8 cellular contexts compared by ENCODE assay signal in genomic region chr5:179793470-179794139, GRCh38. TPM values are rescaled to one million over a fixed set of nuclear protein-coding genes. Genes with fewer than 3 reads are reported as not detected.
DNase-seq lines count a peak whose midpoint lies in the region; ATAC-seq and TF ChIP-seq lines count a peak whose summit lies in the region.

A gene with protein sequence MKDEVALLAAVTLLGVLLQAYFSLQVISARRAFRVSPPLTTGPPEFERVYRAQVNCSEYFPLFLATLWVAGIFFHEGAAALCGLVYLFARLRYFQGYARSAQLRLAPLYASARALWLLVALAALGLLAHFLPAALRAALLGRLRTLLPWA (plus strand): TSS chr5:179793986. CDS start chr5:179794081, 95 bp downstream.

- no peak within 1 kb of the TSS for H2AFZ ChIP-seq in KMS-11 (ENCODE audit: low read depth)

- TF ChIP-seq CTCF in CD14-positive monocyte (IDR thresholded peaks at IDR 0.05): no peak
- TF ChIP-seq CTCF in KMS-11 (conservative IDR thresholded peaks at IDR 0.05; ENCODE audit: low read depth, low read length): no peak
- TF ChIP-seq CTCF in foreskin keratinocyte (conservative IDR thresholded peaks at IDR 0.05): no peak
- no peak for TF ChIP-seq CTCF in osteocyte (IDR thresholded peaks at IDR 0.05)

- H3K27ac Mint-ChIP-seq in CD14-positive monocyte (peak within 1 kb of the TSS in 6 of 7 donors; percentile 33 to 87 (median 76)), osteocyte (ENCODE audit: unreplicated experiment) (no peak within 1 kb of the TSS)

- H3K9me3 Mint-ChIP-seq in CD14-positive monocyte (peaks cover 0 to 3% (median 0%) of the 10 kb centered on the region in 7 donors), osteocyte (ENCODE audit: unreplicated experiment) (no peaks in the 10 kb centered on the region)

- H3K4me3 Mint-ChIP-seq in CD14-positive monocyte (peak within 1 kb of the TSS; percentile 64 to 83), osteocyte (ENCODE audit: unreplicated experiment) (peak within 1 kb of the TSS; percentile 60)

- H3K36me3 Mint-ChIP-seq in CD14-positive monocyte (peaks cover 12 to 18% of the 10 kb centered on the region in 2 donors), osteocyte (ENCODE audit: unreplicated experiment) (peaks cover 4% of the 10 kb centered on the region)

- H3K27ac ChIP-seq in KMS-11: no peak within 1 kb of the TSS
- no peak within 1 kb of the TSS for H3K27ac ChIP-seq in foreskin keratinocyte

- intact Hi-C loops in CD14-positive monocyte (cut with micrococcal nuclease): loop anchor here in 1 of 2 donors (2.0 to 10.0 kb wide), 2 partner anchors 15 to 59 kb away; partner anchors contain the start of gene MAML1

- H3K79me2 ChIP-seq in KMS-11 (ENCODE audit: insufficient read depth, low read depth): no peaks in the 10 kb centered on the region

- H3K4me3 ChIP-seq in KMS-11 (IDR thresholded peaks at IDR 0.05; ENCODE audit: insufficient read depth, low read depth, low read length): no peak within 1 kb of the TSS

- no peak within 1 kb of the TSS for H3K9ac ChIP-seq in KMS-11

- peak; percentile 74 for DNase-seq in CD14-positive monocyte (ENCODE audit: low spot score)
- DNase-seq in activated effector memory CD4-positive, alpha-beta T cell treated with Interleukin-2 at 50 U/mL for 16 hours: peak; percentile 67
- no peak for DNase-seq in foreskin keratinocyte
- DNase-seq in osteocyte (ENCODE audit: extremely low spot score, unreplicated experiment): no peak
- no peak for DNase-seq in GOT3 (lab: John Stamatoyannopoulos, UW)

- H3K27me3 ChIP-seq in KMS-11 (ENCODE audit: insufficient read depth, low read depth): no peaks in the 10 kb centered on the region
- no peaks in the 10 kb centered on the region for H3K27me3 ChIP-seq in foreskin keratinocyte

- ATAC-seq in foreskin keratinocyte (peak; percentile 1), HG03432 (IDR thresholded peaks at IDR 0.05; ENCODE audit: unreplicated experiment) (no peak), HG02870 (IDR thresholded peaks at IDR 0.05; ENCODE audit: unreplicated experiment) (no peak)

- peaks cover 4% of the 10 kb centered on the region for H3K4me1 ChIP-seq in KMS-11 (ENCODE audit: low read depth, poor library complexity, severe bottlenecking)
- H3K4me1 ChIP-seq in foreskin keratinocyte: no peaks in the 10 kb centered on the region

- H3K36me3 ChIP-seq in KMS-11 (ENCODE audit: insufficient read depth): no peaks in the 10 kb centered on the region

- H3K4me2 ChIP-seq in KMS-11: peak within 1 kb of the TSS; percentile 42; the same call in 1 of the 2 replicates

- no peaks in the 10 kb centered on the region for H4K20me1 ChIP-seq in KMS-11 (ENCODE audit: insufficient read depth)

- H3K4me1 Mint-ChIP-seq in CD14-positive monocyte (peaks cover 42% of the 10 kb centered on the region), osteocyte (ENCODE audit: unreplicated experiment) (peaks cover 14% of the 10 kb centered on the region)

- H3K27me3 Mint-ChIP-seq in CD14-positive monocyte (ENCODE audit: low read depth in 3 of 3) (peaks cover 0 to 2% (median 0%) of the 10 kb centered on the region in 3 donors), osteocyte (ENCODE audit: unreplicated experiment) (no peaks in the 10 kb centered on the region)

RNA-seq across cellular contexts. Expression of the gene that starts here (rescaled TPM):
- polyA plus RNA-seq in CD14-positive monocyte (under 1 TPM; 0.65 to 0.69 TPM), foreskin keratinocyte (0.58 and 0.80 TPM in 2 replicates)
- total RNA-seq in foreskin keratinocyte (0.60 and 0.71 TPM in 2 replicates), osteocyte (1.1 and 2.4 TPM in 2 replicates)

Comparison
In these comparisons a context has a peak if more than half of its experiments do, and no peak if none do; other contexts are left out.
1. Peak in DNase-seq in CD14-positive monocyte; RNA of the gene not detected or under 1 TPM.
2. Peak in ATAC-seq in foreskin keratinocyte; RNA of the gene not detected or under 1 TPM.